29 cellular contexts compared by ENCODE assay signal in genomic region chr1:182270731-182271130, GRCh38.
"Had no signal": no experiment of that assay in that cellular context is flagged by ENCODE, and none has a peak within 500 bp of the region (broad histone marks: within the 10 kb centered on the region; RNA-seq: fewer than 3 reads in every experiment).

No MANE protein-coding gene starts in this region.

- H3K4me3 Mint-ChIP-seq: activated CD4-positive, alpha-beta T cell treated with anti-CD3 and anti-CD28 coated beads for 36 hours; activated CD4-positive, alpha-beta T cell treated with anti-CD3 and anti-CD28 coated beads, Interleukin-2, amount 10 ng/mL, durations not matched to agents 7 days and 5 days; activated CD8-positive, alpha-beta T cell treated with anti-CD3 and anti-CD28 coated beads, Interleukin-2, amount 10 ng/mL, durations not matched to agents 7 days and 5 days; activated naive CD4-positive, alpha-beta T cell treated with anti-CD3 and anti-CD28 coated beads for 36 hours; activated T-cell treated with anti-CD3 and anti-CD28 coated beads, Interleukin-2, amount 50 U/mL, for 24 hours had no signal

- ATAC-seq: activated CD4-positive, alpha-beta T cell treated with anti-CD3 and anti-CD28 coated beads for 36 hours; activated CD4-positive, CD25-positive, alpha-beta regulatory T cell treated with anti-CD3 and anti-CD28 coated beads, Interleukin-2, amount 50 U/mL, for 24 hours; activated CD8-positive, alpha-beta T cell treated with anti-CD3 and anti-CD28 coated beads, Interleukin-2, amount 10 ng/mL, durations not matched to agents 7 days and 5 days; activated naive CD4-positive, alpha-beta T cell treated with anti-CD3 and anti-CD28 coated beads, Interleukin-2, amount 50 U/mL, for 72 hours; body of pancreas; Panc1 had no signal

- H3K27me3 Mint-ChIP-seq: activated CD4-positive, alpha-beta T cell treated with anti-CD3 and anti-CD28 coated beads for 36 hours; activated CD4-positive, alpha-beta T cell treated with anti-CD3 and anti-CD28 coated beads, Interleukin-2, amount 10 ng/mL, durations not matched to agents 7 days and 5 days; activated T-cell treated with anti-CD3 and anti-CD28 coated beads, Interleukin-2, amount 50 U/mL, for 24 hours had no signal

- FAIRE-seq: astrocyte had no signal

- H3K4me3 ChIP-seq: adrenal gland, body of pancreas, breast epithelium, SJCRH30, SK-N-MC had no signal

- H3K36me3 Mint-ChIP-seq: activated naive CD4-positive, alpha-beta T cell treated with anti-CD3 and anti-CD28 coated beads, Interleukin-2, amount 50 U/mL, for 72 hours had no signal

- H3K9me3 Mint-ChIP-seq: activated CD4-positive, alpha-beta T cell treated with anti-CD3 and anti-CD28 coated beads, Interleukin-2, amount 10 ng/mL, durations not matched to agents 7 days and 5 days; activated naive CD4-positive, alpha-beta T cell treated with anti-CD3 and anti-CD28 coated beads for 36 hours; activated naive CD4-positive, alpha-beta T cell treated with anti-CD3 and anti-CD28 coated beads, Interleukin-2, amount 50 U/mL, for 72 hours; activated T-cell treated with anti-CD3 and anti-CD28 coated beads, Interleukin-2, amount 50 U/mL, for 24 hours; activated T-helper 2 cell treated with anti-CD3 and anti-CD28 coated beads, Interferon-gamma antibody, Interleukin-2, Interleukin-4, amounts not matched to agents 10 μg/mL and 5 μg/mL and 100 μg/mL, durations not matched to agents 14 hours and 24 hours and 36 hours had no signal

- H3K27ac ChIP-seq: adrenal gland, body of pancreas, breast epithelium, KMS-11, SJCRH30, SK-N-MC had no signal

- DNase-seq: activated CD4-positive, alpha-beta T cell treated with anti-CD3 and anti-CD28 coated beads for 36 hours; activated CD4-positive, alpha-beta T cell treated with anti-CD3 and anti-CD28 coated beads, Interleukin-2, amount 10 ng/mL, durations not matched to agents 7 days and 5 days; activated CD4-positive, alpha-beta T cell treated with anti-CD3 and anti-CD28 coated beads, Interleukin-2, amount 50 U/mL, for 48 hours; activated CD8-positive, alpha-beta T cell treated with anti-CD3 and anti-CD28 coated beads, Interleukin-2, amount 10 ng/mL, durations not matched to agents 7 days and 5 days; activated gamma-delta T cell; activated naive CD4-positive, alpha-beta T cell treated with anti-CD3 and anti-CD28 coated beads for 36 hours; activated T-cell treated with anti-CD3 and anti-CD28 coated beads, Interleukin-2, amount 50 U/mL, for 24 hours; adrenal gland; body of pancreas; NCI-H1105; NCI-H1417 treated with DMSO at 0.1 percent for 48 hours; NCI-H1930; NCI-H2107; NCI-H2171; NCI-H2227 treated with DMSO at 0.1 percent for 48 hours; NCI-H446; NCI-H510A treated with DMSO at 0.1 percent for 48 hours; NCI-H526 treated with DMSO at 0.1 percent for 48 hours; SHP77; SJCRH30; T1000 had no signal

- H3K27ac Mint-ChIP-seq: activated CD4-positive, alpha-beta T cell treated with anti-CD3 and anti-CD28 coated beads for 36 hours; activated CD4-positive, alpha-beta T cell treated with anti-CD3 and anti-CD28 coated beads, Interleukin-2, amount 10 ng/mL, durations not matched to agents 7 days and 5 days; activated CD8-positive, alpha-beta T cell treated with anti-CD3 and anti-CD28 coated beads, Interleukin-2, amount 10 ng/mL, durations not matched to agents 7 days and 5 days; activated naive CD4-positive, alpha-beta T cell treated with anti-CD3 and anti-CD28 coated beads for 36 hours; activated naive CD4-positive, alpha-beta T cell treated with anti-CD3 and anti-CD28 coated beads, Interleukin-2, amount 50 U/mL, for 72 hours; activated T-cell treated with anti-CD3 and anti-CD28 coated beads, Interleukin-2, amount 50 U/mL, for 24 hours; activated T-helper 2 cell treated with anti-CD3 and anti-CD28 coated beads, Interferon-gamma antibody, Interleukin-2, Interleukin-4, amounts not matched to agents 10 μg/mL and 5 μg/mL and 100 μg/mL, durations not matched to agents 14 hours and 24 hours and 36 hours had no signal
